ENCODE assay signal across 15 cellular contexts in the genomic region with DNA sequence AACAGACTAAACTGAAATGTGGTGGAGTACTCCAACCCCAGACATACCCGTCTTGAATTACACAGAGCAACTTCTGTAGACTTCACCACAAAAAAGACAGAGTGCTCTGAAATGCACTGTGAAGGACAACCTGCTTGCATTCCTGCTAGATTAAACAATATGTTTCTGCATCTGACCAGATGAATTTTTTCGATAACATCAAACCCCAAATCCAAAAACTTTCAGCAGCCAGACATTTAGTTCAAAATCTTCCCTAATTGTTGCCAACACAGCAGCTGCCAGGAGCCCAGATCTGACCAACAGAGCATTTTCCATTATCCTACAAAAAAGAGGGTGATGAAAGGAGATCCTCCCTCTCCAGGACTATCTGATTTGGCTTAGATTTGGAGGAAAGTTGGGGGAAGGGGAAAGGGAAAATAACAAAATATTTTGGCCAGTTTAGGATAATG.
A peak's percentile ranks its signal among the peaks of the same experiment; 100 is the strongest.
DNase-seq lines count a peak whose midpoint lies in the region; ATAC-seq and TF ChIP-seq lines count a peak whose summit lies in the region.
"Had no signal": no experiment of that assay in that cellular context is flagged by ENCODE, and none has a peak within 500 bp of the region (broad histone marks: within the 10 kb centered on the region; RNA-seq: fewer than 3 reads in every experiment).

No MANE protein-coding gene starts in this region.

- no peaks in the 10 kb centered on the region for H3K9me3 ChIP-seq in uterus
- H3K9me3 ChIP-seq in upper lobe of right lung: no peaks in the 10 kb centered on the region
- H3K9me3 ChIP-seq in BE2C: no peaks in the 10 kb centered on the region
- H3K9me3 ChIP-seq: ascending aorta, ovary had no signal

- TF ChIP-seq CTCF in WTC11 (IDR thresholded peaks at IDR 0.05): no peak
- no peak for TF ChIP-seq CTCF in uterus (IDR thresholded peaks at IDR 0.05)
- TF ChIP-seq CTCF in upper lobe of right lung (IDR thresholded peaks at IDR 0.05): no peak
- no peak for TF ChIP-seq CTCF in BE2C (IDR thresholded peaks at IDR 0.05; ENCODE audit: low read depth, low read length)

- H3K36me3 ChIP-seq in uterus (no peaks in the 10 kb centered on the region), upper lobe of right lung (no peaks in the 10 kb centered on the region), BE2C (no peaks in the 10 kb centered on the region)
- H3K36me3 ChIP-seq: ascending aorta, ovary had no signal

- peak overlapping the region; percentile 45 to 70 for H3K27ac ChIP-seq in uterus
- no peak overlapping the region for H3K27ac ChIP-seq in upper lobe of right lung
- H3K27ac ChIP-seq: ovary had no signal

- H3K27me3 Mint-ChIP-seq in activated naive CD4-positive, alpha-beta T cell treated with anti-CD3 and anti-CD28 coated beads, Interleukin-2, amount 50 U/mL, for 24 hours: no peaks in the 10 kb centered on the region
- H3K27me3 Mint-ChIP-seq in WTC11 (ENCODE audit: low read depth): no peaks in the 10 kb centered on the region
- H3K27me3 Mint-ChIP-seq: stimulated activated naive CD8-positive, alpha-beta T cell treated with anti-CD3 and anti-CD28 coated beads, Interleukin-15, Interleukin-2, amounts not matched to agents 100 ng/mL and 50 ng/mL, for 24 hours had no signal

- H3K4me1 Mint-ChIP-seq in activated naive CD4-positive, alpha-beta T cell treated with anti-CD3 and anti-CD28 coated beads, Interleukin-2, amount 50 U/mL, for 24 hours: no peaks in the 10 kb centered on the region
- H3K4me1 Mint-ChIP-seq in WTC11: peaks cover 6% of the 10 kb centered on the region

- no peak overlapping the region for H3K4me3 Mint-ChIP-seq in activated naive CD4-positive, alpha-beta T cell treated with anti-CD3 and anti-CD28 coated beads, Interleukin-2, amount 50 U/mL, for 24 hours
- no peak overlapping the region for H3K4me3 Mint-ChIP-seq in WTC11
- H3K4me3 Mint-ChIP-seq: stimulated activated naive CD8-positive, alpha-beta T cell treated with anti-CD3 and anti-CD28 coated beads, Interleukin-15, Interleukin-2, amounts not matched to agents 100 ng/mL and 50 ng/mL, for 24 hours had no signal

- H3K9me3 Mint-ChIP-seq in activated naive CD4-positive, alpha-beta T cell treated with anti-CD3 and anti-CD28 coated beads, Interleukin-2, amount 50 U/mL, for 24 hours: peaks cover 5% of the 10 kb centered on the region
- no peaks in the 10 kb centered on the region for H3K9me3 Mint-ChIP-seq in WTC11
- H3K9me3 Mint-ChIP-seq: stimulated activated naive CD8-positive, alpha-beta T cell treated with anti-CD3 and anti-CD28 coated beads, Interleukin-15, Interleukin-2, amounts not matched to agents 100 ng/mL and 50 ng/mL, for 24 hours had no signal

- CTCF ChIA-PET in WTC11 (lab: Charles Lee): no interaction called here

- H3K4me1 ChIP-seq in uterus (no peaks in the 10 kb centered on the region), upper lobe of right lung (no peaks in the 10 kb centered on the region), BE2C (no peaks in the 10 kb centered on the region)
- H3K4me1 ChIP-seq: ascending aorta had no signal

- no peaks in the 10 kb centered on the region for H3K27me3 ChIP-seq in uterus
- H3K27me3 ChIP-seq in upper lobe of right lung: no peaks in the 10 kb centered on the region
- H3K27me3 ChIP-seq in BE2C: no peaks in the 10 kb centered on the region
- H3K27me3 ChIP-seq: ascending aorta, ovary had no signal

- DNase-seq in activated naive CD4-positive, alpha-beta T cell treated with anti-CD3 and anti-CD28 coated beads, Interleukin-2, amount 50 U/mL, for 16 hours: no peak
- DNase-seq in WTC11 (ENCODE audit: low spot score) (no peak), hepatic stellate cell (ENCODE audit: low spot score) (peak; percentile 21), uterus (peak in 1 of 2 donors; percentile 47), upper lobe of right lung (no peak), BE2C (no peak)
- DNase-seq in stimulated activated CD4-positive, alpha-beta T cell treated with anti-CD3 and anti-CD28 coated beads, Interleukin-2, amount 100 ng/mL, for 48 hours: no peak
- DNase-seq: activated CD8-positive, alpha-beta memory T cell treated with anti-CD3 and anti-CD28 coated beads, Interleukin-2, amount 50 U/mL, for 48 hours; GF-D8; NCI-H345; ovary; stimulated activated CD4-positive, alpha-beta T cell treated with anti-CD3 and anti-CD28 coated beads, Interleukin-2, amount 100 ng/mL, for 24 hours had no signal

- no peak for TF ChIP-seq POLR2A in uterus (IDR thresholded peaks at IDR 0.05)

- peak overlapping the region; percentile 32 for H3K27ac Mint-ChIP-seq in activated naive CD4-positive, alpha-beta T cell treated with anti-CD3 and anti-CD28 coated beads, Interleukin-2, amount 50 U/mL, for 24 hours
- no peak overlapping the region for H3K27ac Mint-ChIP-seq in WTC11
- H3K27ac Mint-ChIP-seq: stimulated activated naive CD8-positive, alpha-beta T cell treated with anti-CD3 and anti-CD28 coated beads, Interleukin-15, Interleukin-2, amounts not matched to agents 100 ng/mL and 50 ng/mL, for 24 hours had no signal

- ATAC-seq in WTC11 (peak; percentile 41; the same call in 1 of the 2 replicates), upper lobe of right lung (no peak)

- H3K36me3 Mint-ChIP-seq in activated naive CD4-positive, alpha-beta T cell treated with anti-CD3 and anti-CD28 coated beads, Interleukin-2, amount 50 U/mL, for 24 hours: no peaks in the 10 kb centered on the region
- H3K36me3 Mint-ChIP-seq in WTC11: no peaks in the 10 kb centered on the region

- POLR2A ChIA-PET in WTC11 (lab: Charles Lee): no interaction called here

- intact Hi-C loops in uterus (cut with DNase I; ENCODE audit: low total_unique reads) (no loop called here), upper lobe of right lung (cut with DNase I) (no loop called here)

- H3K4me3 ChIP-seq in uterus (no peak overlapping the region), upper lobe of right lung (no peak overlapping the region), BE2C (ENCODE audit: low read depth, low read length) (no peak overlapping the region)
- H3K4me3 ChIP-seq: ascending aorta, ovary had no signal

TF ChIP-seq in WTC11, 78 proteins besides CTCF, POLR2A, EP300 and RAD21 (continues in another document):
- TF ChIP-seq GRHL2 (CRISPR knock-in tag; IDR thresholded peaks at IDR 0.05; ENCODE audit: insufficient replicate concordance, severe bottlenecking): no peak
- TF ChIP-seq, protein P1, sequence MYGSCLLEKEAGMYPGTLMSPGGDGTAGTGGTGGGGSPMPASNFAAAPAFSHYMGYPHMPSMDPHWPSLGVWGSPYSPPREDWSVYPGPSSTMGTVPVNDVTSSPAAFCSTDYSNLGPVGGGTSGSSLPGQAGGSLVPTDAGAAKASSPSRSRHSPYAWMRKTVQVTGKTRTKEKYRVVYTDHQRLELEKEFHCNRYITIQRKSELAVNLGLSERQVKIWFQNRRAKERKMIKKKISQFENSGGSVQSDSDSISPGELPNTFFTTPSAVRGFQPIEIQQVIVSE (CRISPR knock-in tag; IDR thresholded peaks at IDR 0.05; ENCODE audit: borderline replicate concordance): no peak
- TF ChIP-seq ZNF219 (CRISPR knock-in tag; IDR thresholded peaks at IDR 0.05; ENCODE audit: borderline replicate concordance): no peak
- no peak for TF ChIP-seq USF2 (CRISPR knock-in tag; IDR thresholded peaks at IDR 0.05)
- TF ChIP-seq GABPB1 (CRISPR knock-in tag; IDR thresholded peaks at IDR 0.05): no peak
- TF ChIP-seq IRF2 (CRISPR knock-in tag; IDR thresholded peaks at IDR 0.05; ENCODE audit: borderline replicate concordance, low read depth): no peak
- no peak for TF ChIP-seq SP1 (CRISPR knock-in tag; conservative IDR thresholded peaks at IDR 0.05)
- TF ChIP-seq ESRRA (CRISPR knock-in tag; IDR thresholded peaks at IDR 0.05; ENCODE audit: borderline replicate concordance): no peak
- TF ChIP-seq ZNF317 (CRISPR knock-in tag; IDR thresholded peaks at IDR 0.05; ENCODE audit: borderline replicate concordance, low read depth): no peak
- TF ChIP-seq MXD4 (CRISPR knock-in tag; IDR thresholded peaks at IDR 0.05; ENCODE audit: borderline replicate concordance): no peak
- no peak for TF ChIP-seq ETV6 (CRISPR knock-in tag; IDR thresholded peaks at IDR 0.05)
- TF ChIP-seq FOXJ3 (CRISPR knock-in tag; IDR thresholded peaks at IDR 0.05; ENCODE audit: borderline replicate concordance): no peak
- TF ChIP-seq, protein P2, sequence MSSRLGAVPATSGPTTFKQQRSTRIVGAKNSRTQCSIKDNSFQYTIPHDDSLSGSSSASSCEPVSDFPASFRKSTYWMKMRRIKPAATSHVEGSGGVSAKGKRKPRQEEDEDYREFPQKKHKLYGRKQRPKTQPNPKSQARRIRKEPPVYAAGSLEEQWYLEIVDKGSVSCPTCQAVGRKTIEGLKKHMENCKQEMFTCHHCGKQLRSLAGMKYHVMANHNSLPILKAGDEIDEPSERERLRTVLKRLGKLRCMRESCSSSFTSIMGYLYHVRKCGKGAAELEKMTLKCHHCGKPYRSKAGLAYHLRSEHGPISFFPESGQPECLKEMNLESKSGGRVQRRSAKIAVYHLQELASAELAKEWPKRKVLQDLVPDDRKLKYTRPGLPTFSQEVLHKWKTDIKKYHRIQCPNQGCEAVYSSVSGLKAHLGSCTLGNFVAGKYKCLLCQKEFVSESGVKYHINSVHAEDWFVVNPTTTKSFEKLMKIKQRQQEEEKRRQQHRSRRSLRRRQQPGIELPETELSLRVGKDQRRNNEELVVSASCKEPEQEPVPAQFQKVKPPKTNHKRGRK (CRISPR knock-in tag; IDR thresholded peaks at IDR 0.05; ENCODE audit: borderline replicate concordance): no peak
- no peak for TF ChIP-seq ATF3 (CRISPR knock-in tag; conservative IDR thresholded peaks at IDR 0.05)
- no peak for TF ChIP-seq ELF4 (CRISPR knock-in tag; IDR thresholded peaks at IDR 0.05; ENCODE audit: low read depth)
- TF ChIP-seq RORB (CRISPR knock-in tag; IDR thresholded peaks at IDR 0.05): no peak
- no peak for TF ChIP-seq NFE2L1 (CRISPR knock-in tag; IDR thresholded peaks at IDR 0.05)
